In genomic region chr3:128498127-128498626, GRCh38 we compare ENCODE assay signal across 10 cellular contexts. TPM values are rescaled to one million over a fixed set of nuclear protein-coding genes. Genes with fewer than 3 reads are reported as not detected.
A peak's percentile ranks its signal among the peaks of the same experiment; 100 is the strongest.
DNase-seq lines count a peak whose midpoint lies in the region; ATAC-seq, FAIRE-seq and TF ChIP-seq lines count a peak whose summit lies in the region.
"Had no signal": no experiment of that assay in that cellular context is flagged by ENCODE, and none has a peak within 500 bp of the region (broad histone marks: within the 10 kb centered on the region; RNA-seq: fewer than 3 reads in every experiment).

No MANE protein-coding gene starts in this region.

- no peak for DNase-seq in AG04450 (ENCODE audit: low read depth, low spot score)
- no peak for DNase-seq in GM23248
- no peak for DNase-seq in activated naive CD8-positive, alpha-beta T cell treated with anti-CD3 and anti-CD28 coated beads, Interleukin-2, amount 50 U/mL, for 24 hours
- no peak for DNase-seq in neural progenitor cell (ENCODE audit: low spot score)
- no peak for DNase-seq in urothelium cell line (ENCODE audit: low spot score)
- no peak for DNase-seq in lower leg skin (ENCODE audit: low spot score in 2 of 2)
- DNase-seq in left colon, result no peak

- ATAC-seq in activated naive CD8-positive, alpha-beta T cell treated with anti-CD3 and anti-CD28 coated beads, Interleukin-2, amount 50 U/mL, for 24 hours, result no peak
- ATAC-seq in GM19395 (IDR thresholded peaks at IDR 0.05; ENCODE audit: unreplicated experiment), result no peak
- ATAC-seq in left colon, result no peak

- peaks cover 53% of the 10 kb centered on the region for H3K27me3 Mint-ChIP-seq in activated naive CD8-positive, alpha-beta T cell treated with anti-CD3 and anti-CD28 coated beads, Interleukin-2, amount 50 U/mL, for 24 hours
- peaks cover 60% of the 10 kb centered on the region for H3K27me3 Mint-ChIP-seq in neural progenitor cell (ENCODE audit: insufficient read depth, low read depth)

- H3F3A ChIP-seq in GM23248 (ENCODE audit: insufficient read depth) (peaks cover 7% of the 10 kb centered on the region; the same call in 1 of the 2 replicates), neural progenitor cell (ENCODE audit: low read depth) (peaks cover 9% of the 10 kb centered on the region)

- H4K20me1 ChIP-seq in GM23248 (ENCODE audit: insufficient read depth) (no peaks in the 10 kb centered on the region), neural progenitor cell (ENCODE audit: low read depth) (peaks cover 37% of the 10 kb centered on the region)

- H2AFZ ChIP-seq in GM23248 (no peak overlapping the region), neural progenitor cell (replicated peaks) (no peak overlapping the region)

- H3K4me1 ChIP-seq in GM23248 (ENCODE audit: insufficient read depth), result no peaks in the 10 kb centered on the region
- H3K4me1 ChIP-seq in neural progenitor cell, result peaks cover 8% of the 10 kb centered on the region

- CTCF ChIA-PET in AG04450 (lab: Charles Lee), result interaction anchor here (0.8 to 3.9 kb wide), 11 partner anchors 8 to 403 kb away, joined by 3 to 47 read pairs (median 6); no protein-coding TSS in a partner anchor

- H3K4me2 ChIP-seq in GM23248 (ENCODE audit: unreplicated experiment), result no peak overlapping the region
- peak overlapping the region; percentile 76 for H3K4me2 ChIP-seq in neural progenitor cell

- FAIRE-seq in urothelium cell line (lab: Jason Lieb, UNC), result no peak

- H3K27me3 ChIP-seq in AG04450 (ENCODE audit: control insufficient read depth, insufficient read depth, low read length), result peaks cover 5% of the 10 kb centered on the region
- H3K27me3 ChIP-seq in GM23248 (replicated peaks; ENCODE audit: insufficient read depth), result no peaks in the 10 kb centered on the region
- peaks cover 98% of the 10 kb centered on the region for H3K27me3 ChIP-seq in neural progenitor cell
- H3K27me3 ChIP-seq: body of pancreas had no signal

- H3K9me2 ChIP-seq in GM23248 (ENCODE audit: insufficient read depth), result no peaks in the 10 kb centered on the region

- H3K9me3 ChIP-seq in AG04450 (ENCODE audit: control insufficient read depth, insufficient read depth, low read length), result no peaks in the 10 kb centered on the region; the same call in 1 of the 2 replicates
- H3K9me3 ChIP-seq in GM23248 (ENCODE audit: low read depth), result no peaks in the 10 kb centered on the region
- no peaks in the 10 kb centered on the region for H3K9me3 ChIP-seq in neural progenitor cell (ENCODE audit: low read depth)
- H3K9me3 ChIP-seq: body of pancreas had no signal

- no peak for TF ChIP-seq CTCF in AG04450 (IDR thresholded peaks at IDR 0.05; ENCODE audit: low read depth, low read length)
- no peak for TF ChIP-seq CTCF in neural progenitor cell (IDR thresholded peaks at IDR 0.05)
- TF ChIP-seq CTCF in lower leg skin (IDR thresholded peaks at IDR 0.05), result no peak

- WGBS in GM23248 (ENCODE audit: low coverage in 1 of 2, low lambda C conversion rate in 2 of 2, missing lambda C conversion rate in 2 of 2), 2 experiments, result 27 to 30% methylated on average over 4 to 5 of the region's 5 CpGs
- 29 to 32% methylated on average over 5 of the region's 5 CpGs for WGBS in lower leg skin, 2 donors

- H3K9me3 Mint-ChIP-seq in activated naive CD8-positive, alpha-beta T cell treated with anti-CD3 and anti-CD28 coated beads, Interleukin-2, amount 50 U/mL, for 24 hours, result no peaks in the 10 kb centered on the region
- peaks cover 5% of the 10 kb centered on the region for H3K9me3 Mint-ChIP-seq in neural progenitor cell

- POLR2A ChIA-PET in AG04450 (lab: Yijun Ruan, JAX), result no interaction called here

- H3K27ac Mint-ChIP-seq in activated naive CD8-positive, alpha-beta T cell treated with anti-CD3 and anti-CD28 coated beads, Interleukin-2, amount 50 U/mL, for 24 hours, result no peak overlapping the region
- no peak overlapping the region for H3K27ac Mint-ChIP-seq in neural progenitor cell

- H3K36me3 Mint-ChIP-seq in activated naive CD8-positive, alpha-beta T cell treated with anti-CD3 and anti-CD28 coated beads, Interleukin-2, amount 50 U/mL, for 24 hours (ENCODE audit: low read depth), result no peaks in the 10 kb centered on the region
- H3K36me3 Mint-ChIP-seq in neural progenitor cell, result no peaks in the 10 kb centered on the region

- no peak overlapping the region for H3K27ac ChIP-seq in AG04450 (ENCODE audit: low read depth, low read length)
- no peak overlapping the region for H3K27ac ChIP-seq in GM23248
- H3K27ac ChIP-seq in neural progenitor cell, result no peak overlapping the region
- H3K27ac ChIP-seq: body of pancreas had no signal

- H3K4me1 Mint-ChIP-seq in activated naive CD8-positive, alpha-beta T cell treated with anti-CD3 and anti-CD28 coated beads, Interleukin-2, amount 50 U/mL, for 24 hours, result peaks cover 5% of the 10 kb centered on the region
- H3K4me1 Mint-ChIP-seq in neural progenitor cell, result peaks cover 21% of the 10 kb centered on the region

- no peaks in the 10 kb centered on the region for H3K36me3 ChIP-seq in GM23248 (ENCODE audit: low read depth)
- H3K36me3 ChIP-seq in neural progenitor cell, result no peaks in the 10 kb centered on the region

- H3K9ac ChIP-seq in GM23248 (no peak overlapping the region; the same call in 1 of the 2 replicates), neural progenitor cell (no peak overlapping the region)

- H3K4me3 ChIP-seq in AG04450 (ENCODE audit: low read depth, low read length), result peak overlapping the region; percentile 64; the same call in 1 of the 2 replicates
- peak overlapping the region; percentile 66 for H3K4me3 ChIP-seq in GM23248
- peak overlapping the region; percentile 68 for H3K4me3 ChIP-seq in neural progenitor cell
- H3K4me3 ChIP-seq in lower leg skin (ENCODE audit: low read depth, poor library complexity, severe bottlenecking), result no peak overlapping the region

- no peak for TF ChIP-seq POLR2A in lower leg skin (IDR thresholded peaks at IDR 0.05)

- intact Hi-C loops in lower leg skin (cut with DNase I; ENCODE audit: low total_unique reads), result loop anchor here (10.0 kb wide), 1 partner anchor 423 kb away; no protein-coding TSS in a partner anchor
- intact Hi-C loops in left colon (cut with DNase I, micrococcal nuclease), result loop anchor here in 1 of 2 donors (5.0 to 10.0 kb wide), 2 partner anchors 71 to 403 kb away; no protein-coding TSS in a partner anchor

- peak overlapping the region; percentile 38 for H3K4me3 Mint-ChIP-seq in activated naive CD8-positive, alpha-beta T cell treated with anti-CD3 and anti-CD28 coated beads, Interleukin-2, amount 50 U/mL, for 24 hours
- peak overlapping the region; percentile 71 for H3K4me3 Mint-ChIP-seq in neural progenitor cell

- in situ Hi-C loops in GM23248 (cut with MboI), result no loop called here

- peaks cover 28% of the 10 kb centered on the region for H3K79me2 ChIP-seq in GM23248 (ENCODE audit: insufficient read depth)
- H3K79me2 ChIP-seq in neural progenitor cell (ENCODE audit: low read depth), result no peaks in the 10 kb centered on the region

RNA-seq across cellular contexts. Expression of gene GATA2, which starts 5.2 kb away (rescaled TPM):
- polyA plus RNA-seq in AG04450 (2011; rRNA removed), result 4.8 and 6.1 TPM in 2 replicates
- polyA minus RNA-seq in AG04450 (2011; rRNA and poly(A)+ RNA removed), result 4.2 and 4.9 TPM in 2 replicates
- total RNA-seq in GM23248 (2014; rRNA removed; shearing (Covaris generic)), result 23.8 and 28.6 TPM in 2 replicates
- polyA plus RNA-seq in GM23248 (2016; fragmentation: Nextera tagmentation; extraction: Ambion mirVana), result 33.3 and 34.0 TPM in 2 replicates
- total RNA-seq in neural progenitor cell (ENCODE audit: low replicate concordance), result 0.09 TPM in 1 of 2 replicates, not detected in the other
- total RNA-seq in lower leg skin, result 1 to 10 TPM; 2.3 to 9.3 (median 6.6) TPM
- 1 to 10 TPM; 2.6 to 6.0 TPM for total RNA-seq in left colon

RNA-seq across cellular contexts. Expression of gene DNAJB8, which starts 31.5 kb away (rescaled TPM):
- polyA plus RNA-seq in AG04450 (2011; rRNA removed), result not detected in 2 replicates
- not detected in 2 replicates for polyA minus RNA-seq in AG04450 (2011; rRNA and poly(A)+ RNA removed)
- not detected in 2 replicates for total RNA-seq in GM23248 (2014; rRNA removed; shearing (Covaris generic))
- not detected in 2 replicates for polyA plus RNA-seq in GM23248 (2016; fragmentation: Nextera tagmentation; extraction: Ambion mirVana)
- not detected in 2 replicates for total RNA-seq in neural progenitor cell (ENCODE audit: low replicate concordance)
- total RNA-seq in lower leg skin, result not detected
- not detected for total RNA-seq in left colon
- total RNA-seq: body of pancreas, SK-MEL-5 had no signal
